In the genomic region with DNA sequence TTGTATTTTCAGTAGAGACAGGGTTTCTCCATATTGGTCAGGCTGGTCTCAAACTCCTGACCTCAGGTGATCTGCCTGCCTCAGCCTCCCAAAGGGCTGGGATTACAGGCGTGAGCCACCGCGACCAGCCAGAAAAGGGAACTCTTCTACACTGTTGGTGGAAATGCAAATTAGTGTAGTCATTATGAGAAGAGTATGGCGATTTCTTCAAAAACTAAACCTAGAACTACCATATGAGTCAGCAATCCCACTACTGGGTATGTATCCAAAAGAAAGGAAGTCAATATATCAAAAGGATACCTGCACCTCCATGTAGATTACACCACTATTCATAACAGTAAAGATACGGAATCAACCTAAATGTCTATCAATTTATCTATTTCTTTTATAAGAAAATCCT, we compare ENCODE assay signal across 11 cellular contexts. TPM values are rescaled to one million over a fixed set of nuclear protein-coding genes. Genes with fewer than 3 reads are reported as not detected.
DNase-seq lines count a peak whose midpoint lies in the region; ATAC-seq and TF ChIP-seq lines count a peak whose summit lies in the region.
"Not testable (repeated sequence)": the region's sequence is repeated elsewhere in the genome, so short reads cannot be mapped to it uniquely, and the experiment has no call there.
"Had no signal": no experiment of that assay in that cellular context is flagged by ENCODE, and none has a peak within 500 bp of the region (broad histone marks: within the 10 kb centered on the region; RNA-seq: fewer than 3 reads in every experiment).

No MANE protein-coding gene starts in this region.

- H3K9me3 Mint-ChIP-seq in activated T-helper 17 cell treated with anti-CD3 and anti-CD28 coated beads, Interleukin-2, amount 50 U/mL, for 72 hours; chondrocyte (ENCODE audit: low read depth); stimulated activated naive CD8-positive, alpha-beta T cell treated with anti-CD3 and anti-CD28 coated beads, Interleukin-15, amount 100 ng/mL, for 72 hours: not testable (repeated sequence)

- TF ChIP-seq CTCF in chondrocyte (IDR thresholded peaks at IDR 0.05): not testable (repeated sequence)

- DNase-seq in CD1c-positive myeloid dendritic cell (ENCODE audit: extremely low spot score): peak; percentile 85
- peak; percentile 7 to 24 for DNase-seq in NOMO-1 (lab: John Stamatoyannopoulos, UW; ENCODE audit: unreplicated experiment in 2 of 2)
- peak; percentile 9 for DNase-seq in chondrocyte (ENCODE audit: low spot score)
- DNase-seq in posterior vena cava (ENCODE audit: low spot score): peak; percentile 13
- DNase-seq in stimulated activated naive CD8-positive, alpha-beta T cell treated with anti-CD3 and anti-CD28 coated beads, Interleukin-15, amount 100 ng/mL, for 72 hours: not testable (repeated sequence)

- intact Hi-C loops in posterior vena cava (cut with DNase I): not testable (repeated sequence)

- H3K4me3 Mint-ChIP-seq in activated T-helper 17 cell treated with anti-CD3 and anti-CD28 coated beads, Interleukin-2, amount 50 U/mL, for 72 hours; chondrocyte (ENCODE audit: unreplicated experiment); stimulated activated naive CD8-positive, alpha-beta T cell treated with anti-CD3 and anti-CD28 coated beads, Interleukin-15, amount 100 ng/mL, for 72 hours: not testable (repeated sequence)

- H3K36me3 Mint-ChIP-seq in activated T-helper 17 cell treated with anti-CD3 and anti-CD28 coated beads, Interleukin-2, amount 50 U/mL, for 72 hours (ENCODE audit: low read depth); chondrocyte (ENCODE audit: low read depth): not testable (repeated sequence)

- H3K27ac Mint-ChIP-seq in activated T-helper 17 cell treated with anti-CD3 and anti-CD28 coated beads, Interleukin-2, amount 50 U/mL, for 72 hours; chondrocyte (ENCODE audit: unreplicated experiment); stimulated activated naive CD8-positive, alpha-beta T cell treated with anti-CD3 and anti-CD28 coated beads, Interleukin-15, amount 100 ng/mL, for 72 hours: not testable (repeated sequence)

- H3K4me1 Mint-ChIP-seq in activated T-helper 17 cell treated with anti-CD3 and anti-CD28 coated beads, Interleukin-2, amount 50 U/mL, for 72 hours: peaks cover 12% of the 10 kb centered on the region
- H3K4me1 Mint-ChIP-seq in chondrocyte (ENCODE audit: low read depth): not testable (repeated sequence)
- peaks cover 30% of the 10 kb centered on the region for H3K4me1 Mint-ChIP-seq in stimulated activated naive CD8-positive, alpha-beta T cell treated with anti-CD3 and anti-CD28 coated beads, Interleukin-15, amount 100 ng/mL, for 72 hours

- ATAC-seq in GM21723 (IDR thresholded peaks at IDR 0.05; ENCODE audit: unreplicated experiment): peak; percentile 56
- peak; percentile 28 to 53 for ATAC-seq in activated CD4-positive, CD25-positive, alpha-beta regulatory T cell treated with anti-CD3 and anti-CD28 coated beads, Interleukin-2, amount 50 U/mL, for 24 hours
- peak; percentile 99 for ATAC-seq in activated T-helper 17 cell treated with anti-CD3 and anti-CD28 coated beads, Interleukin-2, amount 50 U/mL, for 72 hours (replicated peaks)
- ATAC-seq in stimulated activated naive CD8-positive, alpha-beta T cell treated with anti-CD3 and anti-CD28 coated beads, Interleukin-15, amount 100 ng/mL, for 72 hours: peak; percentile 80

- peaks cover 35% of the 10 kb centered on the region for H3K27me3 Mint-ChIP-seq in activated T-helper 17 cell treated with anti-CD3 and anti-CD28 coated beads, Interleukin-2, amount 50 U/mL, for 72 hours
- H3K27me3 Mint-ChIP-seq in chondrocyte (ENCODE audit: low read depth): peaks cover 33% of the 10 kb centered on the region
- peaks cover 32% of the 10 kb centered on the region for H3K27me3 Mint-ChIP-seq in stimulated activated naive CD8-positive, alpha-beta T cell treated with anti-CD3 and anti-CD28 coated beads, Interleukin-15, amount 100 ng/mL, for 72 hours

RNA-seq across cellular contexts. Expression of a gene that starts 15.3 kb away (rescaled TPM):
- total RNA-seq in activated T-helper 17 cell treated with anti-CD3 and anti-CD28 coated beads, Interleukin-2, amount 50 U/mL, for 72 hours: 100 to 1,000 TPM; 158 to 172 TPM
- total RNA-seq in chondrocyte: 41.0 to 50.5 TPM (median 44.7 TPM) in 3 replicates
- total RNA-seq in posterior vena cava: 10 to 100 TPM; 21.9 to 27.1 TPM

RNA-seq across cellular contexts. Expression of a gene that starts 15.6 kb away (rescaled TPM):
- 10 to 100 TPM; 26.0 to 28.6 TPM for total RNA-seq in activated T-helper 17 cell treated with anti-CD3 and anti-CD28 coated beads, Interleukin-2, amount 50 U/mL, for 72 hours
- total RNA-seq in chondrocyte: 16.7 to 53.4 TPM (median 53.3 TPM) in 3 replicates
- 10 to 100 TPM; 18.8 to 37.0 TPM for total RNA-seq in posterior vena cava

RNA-seq across cellular contexts. Expression of a gene that starts 16.4 kb away (rescaled TPM):
- total RNA-seq in activated T-helper 17 cell treated with anti-CD3 and anti-CD28 coated beads, Interleukin-2, amount 50 U/mL, for 72 hours: not detected
- total RNA-seq in chondrocyte: not detected in 3 replicates
- 1 to 10 TPM in 1 of 2 donors, under 1 TPM in 1; 0.95 to 3.3 TPM for total RNA-seq in posterior vena cava
- total RNA-seq: A172, GM23338, SJSA1 had no signal

RNA-seq across cellular contexts. Expression of a gene that starts 47.9 kb away (rescaled TPM):
- 100 to 1,000 TPM in 1 of 2 donors, 10 to 100 TPM in 1; 42.0 to 177 TPM for total RNA-seq in activated T-helper 17 cell treated with anti-CD3 and anti-CD28 coated beads, Interleukin-2, amount 50 U/mL, for 72 hours
- 0.17 TPM in 1 of 3 replicates, not detected in the others for total RNA-seq in chondrocyte
- 1 to 10 TPM; 1.1 to 1.3 TPM for total RNA-seq in posterior vena cava

Comparison
In these comparisons a context has a peak if more than half of its experiments do, and no peak if none do; other contexts are left out.
1. ATAC-seq: peak in every context shown above with its lines; median percentile 99 in activated T-helper 17 cell treated with anti-CD3 and anti-CD28 coated beads, Interleukin-2, amount 50 U/mL, for 72 hours; 80 in stimulated activated naive CD8-positive, alpha-beta T cell treated with anti-CD3 and anti-CD28 coated beads, Interleukin-15, amount 100 ng/mL, for 72 hours; 56 in GM21723; 40 in activated CD4-positive, CD25-positive, alpha-beta regulatory T cell treated with anti-CD3 and anti-CD28 coated beads, Interleukin-2, amount 50 U/mL, for 24 hours.